8 cellular contexts compared by ENCODE assay signal in the genomic region with DNA sequence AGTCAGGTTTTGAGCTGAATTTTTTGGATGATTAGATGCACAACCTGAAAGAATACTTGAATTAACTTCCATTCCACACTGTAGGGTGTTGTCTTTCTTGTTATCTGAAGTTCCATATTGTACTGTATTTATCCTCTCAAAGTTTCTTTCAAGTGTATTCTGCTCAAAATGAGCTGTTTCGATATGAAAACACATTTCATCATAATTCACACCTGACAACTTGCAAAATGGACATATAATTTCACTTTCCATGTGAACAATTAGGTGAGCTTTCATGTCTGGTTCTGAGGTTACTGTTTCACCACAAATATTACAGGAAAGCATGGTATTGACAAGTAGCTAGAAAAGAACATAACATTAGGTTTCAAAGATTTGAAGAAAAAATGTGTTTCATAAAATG. TPM values are rescaled to one million over a fixed set of nuclear protein-coding genes. Genes with fewer than 3 reads are reported as not detected.
A peak's percentile ranks its signal among the peaks of the same experiment; 100 is the strongest.
DNase-seq lines count a peak whose midpoint lies in the region; ATAC-seq and TF ChIP-seq lines count a peak whose summit lies in the region.

No MANE protein-coding gene starts in this region.

- POLR2A ChIA-PET in activated CD8-positive, alpha-beta T cell treated with anti-CD3 and anti-CD28 coated beads for 36 hours (lab: Charles Lee), result interaction anchor here (0.6 to 4.6 kb wide), 4 partner anchors 8 to 96 kb away, joined by 3 to 42 read pairs (median 4); partner anchors contain the start of genes KPNA5, RSPH4A and RWDD1

- H3K27ac Mint-ChIP-seq in activated T-cell treated with anti-CD3 and anti-CD28 coated beads, Interleukin-2, amount 50 U/mL, for 72 hours, result peak overlapping the region; percentile 82
- H3K27ac Mint-ChIP-seq in activated CD8-positive, alpha-beta T cell treated with anti-CD3 and anti-CD28 coated beads for 36 hours, result peak overlapping the region; percentile 56

- H3K4me1 Mint-ChIP-seq in activated T-cell treated with anti-CD3 and anti-CD28 coated beads, Interleukin-2, amount 50 U/mL, for 72 hours (ENCODE audit: low read depth), result peaks cover 53% of the 10 kb centered on the region
- H3K4me1 Mint-ChIP-seq in activated CD8-positive, alpha-beta T cell treated with anti-CD3 and anti-CD28 coated beads for 36 hours (ENCODE audit: low read depth), result peaks cover 37% of the 10 kb centered on the region

- H3K27me3 Mint-ChIP-seq in activated T-cell treated with anti-CD3 and anti-CD28 coated beads, Interleukin-2, amount 50 U/mL, for 72 hours (ENCODE audit: low read depth), result peaks cover 6% of the 10 kb centered on the region
- no peaks in the 10 kb centered on the region for H3K27me3 Mint-ChIP-seq in activated CD8-positive, alpha-beta T cell treated with anti-CD3 and anti-CD28 coated beads for 36 hours

- peaks cover 2 to 7% of the 10 kb centered on the region in 2 donors for H3K36me3 Mint-ChIP-seq in activated T-cell treated with anti-CD3 and anti-CD28 coated beads, Interleukin-2, amount 50 U/mL, for 72 hours (ENCODE audit: insufficient read depth in 2 of 2)
- peaks cover 24% of the 10 kb centered on the region for H3K36me3 Mint-ChIP-seq in activated CD8-positive, alpha-beta T cell treated with anti-CD3 and anti-CD28 coated beads for 36 hours (ENCODE audit: low read depth)

- ATAC-seq in activated T-cell treated with anti-CD3 and anti-CD28 coated beads, Interleukin-2, amount 50 U/mL, for 72 hours (replicated peaks in 1 of 2), result peak; percentile 8 to 15
- peak; percentile 45 for ATAC-seq in HG03060 (IDR thresholded peaks at IDR 0.05; ENCODE audit: low read depth, unreplicated experiment)
- ATAC-seq in activated CD8-positive, alpha-beta T cell treated with anti-CD3 and anti-CD28 coated beads for 36 hours, result peak; percentile 17
- ATAC-seq in stimulated activated naive CD8-positive, alpha-beta T cell treated with anti-CD3 and anti-CD28 coated beads, Interleukin-15, Interleukin-2, amounts not matched to agents 100 U/mL and 50 U/mL, for 24 hours, result peak; percentile 1

- H3K4me3 Mint-ChIP-seq in activated T-cell treated with anti-CD3 and anti-CD28 coated beads, Interleukin-2, amount 50 U/mL, for 72 hours, result peak overlapping the region; percentile 94 to 99
- H3K4me3 Mint-ChIP-seq in activated CD8-positive, alpha-beta T cell treated with anti-CD3 and anti-CD28 coated beads for 36 hours, result peak overlapping the region; percentile 90

- DNase-seq in activated T-cell treated with anti-CD3 and anti-CD28 coated beads, Interleukin-2, amount 50 U/mL, for 72 hours, result no peak
- no peak for DNase-seq in activated T-cell treated with anti-CD3 and anti-CD28 coated beads, Interleukin-2, amount 50 U/mL, for 48 hours
- no peak for DNase-seq in activated CD8-positive, alpha-beta T cell treated with anti-CD3 and anti-CD28 coated beads for 36 hours
- DNase-seq in stimulated activated naive CD8-positive, alpha-beta T cell treated with anti-CD3 and anti-CD28 coated beads, Interleukin-15, Interleukin-2, amounts not matched to agents 100 U/mL and 50 U/mL, for 24 hours, result no peak
- DNase-seq in NCI-H82 treated with DMSO at 0.1 percent for 48 hours (lab: John Stamatoyannopoulos, UW; ENCODE audit: unreplicated experiment), result no peak
- DNase-seq in medulla oblongata (ENCODE audit: extremely low spot score), result no peak
- no peak for DNase-seq in NCI-H510A treated with DMSO at 0.1 percent for 48 hours (lab: John Stamatoyannopoulos, UW)

- H3K9me3 Mint-ChIP-seq in activated T-cell treated with anti-CD3 and anti-CD28 coated beads, Interleukin-2, amount 50 U/mL, for 72 hours, result no peaks in the 10 kb centered on the region
- H3K9me3 Mint-ChIP-seq in activated CD8-positive, alpha-beta T cell treated with anti-CD3 and anti-CD28 coated beads for 36 hours, result no peaks in the 10 kb centered on the region

- CTCF ChIA-PET in activated CD8-positive, alpha-beta T cell treated with anti-CD3 and anti-CD28 coated beads for 36 hours (lab: Charles Lee), result no interaction called here

- intact Hi-C loops in activated CD8-positive, alpha-beta T cell treated with anti-CD3 and anti-CD28 coated beads for 36 hours (cut with micrococcal nuclease), result no loop called here

- TF ChIP-seq CTCF in activated CD8-positive, alpha-beta T cell treated with anti-CD3 and anti-CD28 coated beads for 36 hours (IDR thresholded peaks at IDR 0.05), result no peak

RNA-seq across cellular contexts. Expression of gene ZUP1, which starts 1.7 kb away (rescaled TPM):
- 10 to 100 TPM; 23.1 to 25.1 TPM for total RNA-seq in activated T-cell treated with anti-CD3 and anti-CD28 coated beads, Interleukin-2, amount 50 U/mL, for 72 hours
- 10 to 100 TPM; 25.9 to 28.4 TPM for total RNA-seq in activated CD8-positive, alpha-beta T cell treated with anti-CD3 and anti-CD28 coated beads for 36 hours

RNA-seq across cellular contexts. Expression of gene KPNA5, which starts 14.1 kb away (rescaled TPM):
- 10 to 100 TPM; 12.2 to 17.6 TPM for total RNA-seq in activated T-cell treated with anti-CD3 and anti-CD28 coated beads, Interleukin-2, amount 50 U/mL, for 72 hours
- total RNA-seq in activated CD8-positive, alpha-beta T cell treated with anti-CD3 and anti-CD28 coated beads for 36 hours, result 10 to 100 TPM; 10.3 to 10.9 TPM

RNA-seq across cellular contexts. Expression of gene RSPH4A, which starts 50.6 kb away (rescaled TPM):
- total RNA-seq in activated T-cell treated with anti-CD3 and anti-CD28 coated beads, Interleukin-2, amount 50 U/mL, for 72 hours, result under 1 TPM; 0.09 to 0.17 TPM
- under 1 TPM in 1 of 2 experiments, not detected in 1; 0.11 TPM for total RNA-seq in activated CD8-positive, alpha-beta T cell treated with anti-CD3 and anti-CD28 coated beads for 36 hours
